8 cellular contexts compared by ENCODE assay signal in genomic region chr2:20225294-20226151, GRCh38. TPM values are rescaled to one million over a fixed set of nuclear protein-coding genes. Genes with fewer than 3 reads are reported as not detected.
DNase-seq lines count a peak whose midpoint lies in the region; ATAC-seq and TF ChIP-seq lines count a peak whose summit lies in the region.

No MANE protein-coding gene starts in this region.

- POLR2A ChIA-PET in OCI-LY7 (lab: Charles Lee) = no interaction called here

- no peaks in the 10 kb centered on the region for H4K20me1 ChIP-seq in OCI-LY7 (ENCODE audit: insufficient read depth, low read length)

- H3K9me3 ChIP-seq in OCI-LY7 (ENCODE audit: low read length) = no peaks in the 10 kb centered on the region
- H3K9me3 ChIP-seq in iPS-20b (ENCODE audit: insufficient read depth, low read depth, low read length) = no peaks in the 10 kb centered on the region
- no peaks in the 10 kb centered on the region for H3K9me3 ChIP-seq in skeletal muscle satellite cell (replicated peaks; ENCODE audit: low read length)

- peaks cover 6% of the 10 kb centered on the region for H3K4me1 ChIP-seq in OCI-LY7 (ENCODE audit: insufficient read depth, low read length, poor library complexity, severe bottlenecking)
- peaks cover 17% of the 10 kb centered on the region for H3K4me1 ChIP-seq in iPS-20b (ENCODE audit: insufficient read depth, low read length)
- H3K4me1 ChIP-seq in skeletal muscle satellite cell (ENCODE audit: control insufficient read depth, insufficient read depth, low read length) = peaks cover 17% of the 10 kb centered on the region

- H3K36me3 ChIP-seq in OCI-LY7 (ENCODE audit: insufficient read depth, low read length) (no peaks in the 10 kb centered on the region), iPS-20b (ENCODE audit: insufficient read depth, low read depth, low read length) (peaks cover 17% of the 10 kb centered on the region), skeletal muscle satellite cell (ENCODE audit: insufficient read depth, low read length) (no peaks in the 10 kb centered on the region)

- TF ChIP-seq CTCF in OCI-LY7 (conservative IDR thresholded peaks at IDR 0.05; ENCODE audit: low read length) = peak; percentile 65
- peak; percentile 63 for TF ChIP-seq CTCF in astrocyte of the spinal cord (IDR thresholded peaks at IDR 0.05; ENCODE audit: low read depth, low read length)

- no peak overlapping the region for H3K27ac ChIP-seq in OCI-LY7 (ENCODE audit: low read depth, low read length, poor library complexity, severe bottlenecking)
- no peak overlapping the region for H3K27ac ChIP-seq in iPS-20b (ENCODE audit: low read length)

- intact Hi-C loops in OCI-LY7 (cut with micrococcal nuclease; ENCODE audit: unreplicated experiment) = loop anchor here (10.0 kb wide), 1 partner anchor 91 kb away; no protein-coding TSS in a partner anchor

- no peaks in the 10 kb centered on the region for H3K9me2 ChIP-seq in OCI-LY7 (ENCODE audit: insufficient read depth, low read length)

- no TSS peak for BruUV-seq in OCI-LY7 (replicated peaks; lab: Mats Ljungman, UMichigan)

- H3K9ac ChIP-seq in iPS-20b (ENCODE audit: low read depth, low read length) (peak overlapping the region; percentile 62; the same call in 1 of the 2 replicates), skeletal muscle satellite cell (ENCODE audit: low read depth, low read length) (peak overlapping the region; percentile 9)

- H3K27me3 ChIP-seq in iPS-20b (ENCODE audit: insufficient read depth, low read length) (peaks cover 9% of the 10 kb centered on the region; the same call in 1 of the 2 replicates), skeletal muscle satellite cell (ENCODE audit: control insufficient read depth, insufficient read depth, low read length) (peaks cover 11% of the 10 kb centered on the region)

- DNase-seq in DMS153 (lab: John Stamatoyannopoulos, UW) (peak; percentile 65), OCI-LY7 (ENCODE audit: low spot score) (peak; percentile 29), astrocyte of the spinal cord (ENCODE audit: low read depth, low spot score) (peak; percentile 64), NCI-H2029 treated with DMSO at 0.1 percent for 48 hours (lab: John Stamatoyannopoulos, UW) (no peak)

- H3K4me3 ChIP-seq in OCI-LY7 (ENCODE audit: low read depth, low read length, poor library complexity, severe bottlenecking) (no peak overlapping the region), astrocyte of the spinal cord (ENCODE audit: low read depth, low read length) (peak overlapping the region; percentile 61), iPS-20b (ENCODE audit: low read length) (peak overlapping the region; percentile 93; the same call in 1 of the 2 replicates), skeletal muscle satellite cell (ENCODE audit: low read length) (peak overlapping the region; percentile 71)

- CTCF ChIA-PET in OCI-LY7 (lab: Charles Lee; ENCODE audit: unreplicated experiment) = no interaction called here

- H3K79me2 ChIP-seq in OCI-LY7 (ENCODE audit: insufficient read depth, low read depth, low read length) = no peaks in the 10 kb centered on the region

- ATAC-seq in GM19455 (IDR thresholded peaks at IDR 0.05; ENCODE audit: unreplicated experiment) (peak; percentile 58), HG03469 (IDR thresholded peaks at IDR 0.05; ENCODE audit: unreplicated experiment) (peak; percentile 55)

- in situ Hi-C loops in astrocyte of the spinal cord (cut with HindIII; ENCODE audit: low sequenced_read_pairs) = no loop called here

- H3K4me2 ChIP-seq in OCI-LY7 (ENCODE audit: low read length) (peak overlapping the region; percentile 52; the same call in 1 of the 2 replicates), skeletal muscle satellite cell (ENCODE audit: low read length) (peak overlapping the region; percentile 88)

- H2AFZ ChIP-seq in OCI-LY7 (ENCODE audit: low read length) = no peak overlapping the region

RNA-seq across cellular contexts. Expression of gene SDC1, which starts 0.6 kb away (rescaled TPM):
- not detected in 2 replicates for total RNA-seq in OCI-LY7 (2014; rRNA removed; shearing (Covaris generic))
- 0.10 TPM in 1 of 2 replicates, not detected in the other for total RNA-seq in OCI-LY7 (2022)
- 3.1 and 3.3 TPM in 2 replicates for total RNA-seq in skeletal muscle satellite cell (2012; rRNA removed)
